In genomic region chr7:46957195-46957594, GRCh38 we compare ENCODE assay signal across 28 cellular contexts.
"Had no signal": no experiment of that assay in that cellular context is flagged by ENCODE, and none has a peak within 500 bp of the region (broad histone marks: within the 10 kb centered on the region; RNA-seq: fewer than 3 reads in every experiment).

No MANE protein-coding gene starts in this region.

- H3K36me3 ChIP-seq: brain microvascular endothelial cell, esophagus squamous epithelium, gastroesophageal sphincter, WERI-Rb-1 had no signal

- ATAC-seq: activated CD4-positive, CD25-positive, alpha-beta regulatory T cell treated with anti-CD3 and anti-CD28 coated beads, Interleukin-2, amount 50 U/mL, for 24 hours; activated CD8-positive, alpha-beta T cell treated with anti-CD3 and anti-CD28 coated beads for 36 hours; activated T-cell treated with anti-CD3 and anti-CD28 coated beads, Interleukin-2, amount 50 U/mL, for 4 hours; activated T-helper 17 cell treated with anti-CD3 and anti-CD28 coated beads, Interleukin-2, amount 50 U/mL, for 72 hours; effector memory CD8-positive, alpha-beta T cell; gastroesophageal sphincter; T-helper 17 cell had no signal

- H3K27ac ChIP-seq: brain microvascular endothelial cell, coronary artery, esophagus squamous epithelium, gastroesophageal sphincter, WERI-Rb-1 had no signal

- H3K4me1 ChIP-seq: esophagus squamous epithelium, gastroesophageal sphincter had no signal

- H3K27me3 ChIP-seq: brain microvascular endothelial cell, esophagus squamous epithelium, gastroesophageal sphincter had no signal

- FAIRE-seq: bronchial epithelial cell had no signal

- H3K4me3 ChIP-seq: coronary artery, esophagus squamous epithelium, gastroesophageal sphincter had no signal

- DNase-seq: activated B cell treated with CpG ODN at 0.5 μM for 24 hours; activated CD4-positive, alpha-beta T cell treated with anti-CD3 and anti-CD28 coated beads for 48 hours; activated CD4-positive, alpha-beta T cell treated with anti-CD3 and anti-CD28 coated beads, Interleukin-2, amount 50 U/mL, for 1 hour; activated CD4-positive, alpha-beta T cell treated with anti-CD3 and anti-CD28 coated beads, Interleukin-2, amount 50 U/mL, for 48 hours; activated CD8-positive, alpha-beta memory T cell treated with anti-CD3 and anti-CD28 coated beads for 24 hours; activated CD8-positive, alpha-beta T cell treated with anti-CD3 and anti-CD28 coated beads for 36 hours; activated effector memory CD4-positive, alpha-beta T cell treated with Interleukin-2 at 50 U/mL for 16 hours; activated gamma-delta T cell treated with Interleukin-2 at 50 U/mL for 16 hours; activated naive CD4-positive, alpha-beta T cell treated with anti-CD3 and anti-CD28 coated beads, Interleukin-2, amount 50 U/mL, for 16 hours; activated naive CD4-positive, alpha-beta T cell treated with Interleukin-2 at 50 U/mL for 16 hours; activated T-cell treated with anti-CD3 and anti-CD28 coated beads, Interleukin-2, amount 50 U/mL, for 4 hours; amniotic stem cell; aorta; brain microvascular endothelial cell; effector CD4-positive, alpha-beta T cell; effector memory CD8-positive, alpha-beta T cell; esophagus squamous epithelium; foreskin melanocyte; head of caudate nucleus; T-helper 1 cell; T-helper 17 cell; T1000; WERI-Rb-1 had no signal
